Comparison of ENCODE assay signal across 8 cellular contexts in genomic region chr2:231662028-231662810, GRCh38. TPM values are rescaled to one million over a fixed set of nuclear protein-coding genes. Genes with fewer than 3 reads are reported as not detected.
DNase-seq lines count a peak whose midpoint lies in the region; ATAC-seq and TF ChIP-seq lines count a peak whose summit lies in the region.

No MANE protein-coding gene starts in this region.

- peak overlapping the region; percentile 74 for H3K4me3 Mint-ChIP-seq in activated B cell treated with CpG ODN at 0.5 μM for 24 hours

- no peaks in the 10 kb centered on the region for H3K9me3 Mint-ChIP-seq in activated B cell treated with CpG ODN at 0.5 μM for 24 hours

- H3K27ac Mint-ChIP-seq in activated B cell treated with CpG ODN at 0.5 μM for 24 hours: peak overlapping the region; percentile 92

- TF ChIP-seq CTCF in GM10266 (IDR thresholded peaks at IDR 0.05; ENCODE audit: control insufficient read depth, insufficient read depth, low read depth, missing control alignments) (no peak), HFF-Myc (IDR thresholded peaks at IDR 0.05; ENCODE audit: low read depth, low read length, missing control alignments) (no peak), activated B cell treated with CpG ODN at 0.5 μM for 24 hours (IDR thresholded peaks at IDR 0.05) (no peak), cardiac fibroblast (IDR thresholded peaks at IDR 0.05; ENCODE audit: low read depth, low read length) (no peak)

- DNase-seq in GM10266 (ENCODE audit: extremely low spot score): peak; percentile 97
- DNase-seq in HFF-Myc (ENCODE audit: extremely low read depth, low read depth): peak; percentile 92
- DNase-seq in NCI-H1092 (lab: John Stamatoyannopoulos, UW): peak; percentile 81
- DNase-seq in activated B cell treated with CpG ODN at 0.5 μM for 24 hours: peak; percentile 97
- peak; percentile 97 to 98 for DNase-seq in cardiac fibroblast (ENCODE audit: low read depth in 2 of 2)
- peak; percentile 97 for DNase-seq in inferior parietal cortex (ENCODE audit: extremely low spot score)
- peak; percentile 97 for DNase-seq in smooth muscle cell of the brain vasculature (ENCODE audit: low read depth, low spot score)
- DNase-seq in NCI-H1930 (lab: John Stamatoyannopoulos, UW): no peak

- peak; percentile 78 for ATAC-seq in activated B cell treated with CpG ODN at 0.5 μM for 24 hours (ENCODE audit: low read depth)

- H3K36me3 Mint-ChIP-seq in activated B cell treated with CpG ODN at 0.5 μM for 24 hours (ENCODE audit: low read depth): no peaks in the 10 kb centered on the region

- H3K4me1 Mint-ChIP-seq in activated B cell treated with CpG ODN at 0.5 μM for 24 hours: peaks cover 67% of the 10 kb centered on the region

- H3K27me3 Mint-ChIP-seq in activated B cell treated with CpG ODN at 0.5 μM for 24 hours: no peaks in the 10 kb centered on the region

- intact Hi-C loops in activated B cell treated with CpG ODN at 0.5 μM for 24 hours (cut with micrococcal nuclease): loop anchor here (1.0 kb wide), 5 partner anchors 10 to 198 kb away; partner anchors contain the start of genes NCL and PTMA

- CTCF ChIA-PET in activated B cell treated with CpG ODN at 0.5 μM for 24 hours (lab: Charles Lee): interaction anchor here (2.0 to 3.1 kb wide), 4 partner anchors 10 to 49 kb away, joined by 8 to 12 read pairs (median 8); no protein-coding TSS in a partner anchor

- POLR2A ChIA-PET in activated B cell treated with CpG ODN at 0.5 μM for 24 hours (lab: Charles Lee): interaction anchor here (0.6 to 22.2 kb wide), 12 partner anchors 10 to 199 kb away, joined by 3 to 1242 read pairs (median 4); partner anchors contain the start of gene PTMA

- H3K4me3 ChIP-seq in HFF-Myc (replicated peaks; ENCODE audit: low read depth, low read length) (peak overlapping the region; percentile 30), cardiac fibroblast (replicated peaks in 1 of 2; ENCODE audit: low read depth in 2 of 2, low read length in 2 of 2) (peak overlapping the region; percentile 29 to 30)

RNA-seq across cellular contexts. Expression of gene PTMA, which starts 46.1 kb away (rescaled TPM):
- 1,531 and 1,680 TPM in 2 replicates for total RNA-seq in activated B cell treated with CpG ODN at 0.5 μM for 24 hours

Comparison
In these comparisons a context has a peak if more than half of its experiments do, and no peak if none do; other contexts are left out.
1. DNase-seq: peak in GM10266 (single experiment), HFF-Myc (single experiment), NCI-H1092 (single experiment), activated B cell treated with CpG ODN at 0.5 μM for 24 hours (single experiment), cardiac fibroblast (2 of 2), inferior parietal cortex (single experiment) and smooth muscle cell of the brain vasculature (single experiment); none in NCI-H1930 (0 of 2).